Comparison of ENCODE assay signal across 8 cellular contexts in genomic region chr5:111072949-111073682, GRCh38. TPM values are rescaled to one million over a fixed set of nuclear protein-coding genes. Genes with fewer than 3 reads are reported as not detected.
A peak's percentile ranks its signal among the peaks of the same experiment; 100 is the strongest.
DNase-seq lines count a peak whose midpoint lies in the region; ATAC-seq, FAIRE-seq and TF ChIP-seq lines count a peak whose summit lies in the region.

No MANE protein-coding gene starts in this region.

- FAIRE-seq in D721Med (lab: Jason Lieb, UNC): no peak

- H3K27ac ChIP-seq in esophagus muscularis mucosa (replicated peaks in 1 of 4): peak overlapping the region; percentile 56 to 66 (median 62)
- H3K27ac ChIP-seq in stomach smooth muscle (ENCODE audit: low read length): peak overlapping the region; percentile 67

- no peak for TF ChIP-seq POLR2A in esophagus muscularis mucosa (IDR thresholded peaks at IDR 0.05; ENCODE audit: low read depth)

- H3K36me3 ChIP-seq in esophagus muscularis mucosa (no peaks in the 10 kb centered on the region), stomach smooth muscle (ENCODE audit: control insufficient read depth in 2 of 2, insufficient read depth in 2 of 2, low read length in 2 of 2) (peaks cover 0 to 2% of the 10 kb centered on the region in 2 donors)

- H3K9ac ChIP-seq in stomach smooth muscle (ENCODE audit: low read length in 2 of 2): peak overlapping the region; percentile 56 to 86

- ATAC-seq in GM18517 (IDR thresholded peaks at IDR 0.05; ENCODE audit: unreplicated experiment) (peak; percentile 73), HG02885 (IDR thresholded peaks at IDR 0.05; ENCODE audit: poor library complexity, unreplicated experiment) (peak; percentile 89)
- peak; percentile 79 to 95 for ATAC-seq in naive thymus-derived CD8-positive, alpha-beta T cell

- H3K27me3 ChIP-seq in esophagus muscularis mucosa (peaks cover 0 to 16% (median 3%) of the 10 kb centered on the region in 4 donors), stomach smooth muscle (ENCODE audit: control insufficient read depth in 1 of 2, insufficient read depth in 2 of 2, low read length in 2 of 2) (peaks cover 0 to 4% of the 10 kb centered on the region in 2 donors)

- no peaks in the 10 kb centered on the region for H3K9me3 Mint-ChIP-seq in naive thymus-derived CD8-positive, alpha-beta T cell

- peak overlapping the region in 9 of 10 donors; percentile 5 to 79 (median 36) for H3K27ac Mint-ChIP-seq in naive thymus-derived CD8-positive, alpha-beta T cell

- POLR2A ChIA-PET in naive thymus-derived CD8-positive, alpha-beta T cell (lab: Charles Lee): no interaction called here

- TF ChIP-seq CTCF in esophagus muscularis mucosa (IDR thresholded peaks at IDR 0.05): peak in 1 of 3 experiments; percentile 11
- TF ChIP-seq CTCF in D721Med (IDR thresholded peaks at IDR 0.05; ENCODE audit: insufficient read depth, missing control alignments): no peak

- H3K9me3 ChIP-seq in esophagus muscularis mucosa (no peaks in the 10 kb centered on the region), stomach smooth muscle (ENCODE audit: control insufficient read depth in 2 of 2, low read length in 2 of 2) (no peaks in the 10 kb centered on the region)

- H3K4me1 Mint-ChIP-seq in naive thymus-derived CD8-positive, alpha-beta T cell: peaks cover 6 to 38% (median 34%) of the 10 kb centered on the region in 4 donors

- peaks cover 0 to 1% (median 0%) of the 10 kb centered on the region in 3 donors for H3K36me3 Mint-ChIP-seq in naive thymus-derived CD8-positive, alpha-beta T cell

- peak; percentile 48 to 67 for DNase-seq in NCI-H524 (lab: John Stamatoyannopoulos, UW)
- peak; percentile 72 for DNase-seq in activated CD8-positive, alpha-beta memory T cell treated with anti-CD3 and anti-CD28 coated beads, Interleukin-2, amount 50 U/mL, for 4 hours
- DNase-seq in esophagus muscularis mucosa (ENCODE audit: extremely low spot score): peak; percentile 93
- DNase-seq in naive thymus-derived CD8-positive, alpha-beta T cell: peak; percentile 11 to 78 (median 42)
- no peak for DNase-seq in D721Med (ENCODE audit: insufficient read length, low spot score)

- intact Hi-C loops in esophagus muscularis mucosa (cut with DNase I): loop anchor here (5.0 kb wide), 1 partner anchor 316 kb away; no protein-coding TSS in a partner anchor

- 3% methylated on average over 44 of the region's 44 CpGs for WGBS in esophagus muscularis mucosa

- H3K4me3 ChIP-seq in esophagus muscularis mucosa (peak overlapping the region; percentile 58 to 68 (median 63)), stomach smooth muscle (ENCODE audit: low read length in 2 of 2) (peak overlapping the region; percentile 70 to 91)

- H3K4me3 Mint-ChIP-seq in naive thymus-derived CD8-positive, alpha-beta T cell: peak overlapping the region; percentile 88 to 96 (median 93)

- H3K4me1 ChIP-seq in esophagus muscularis mucosa: peaks cover 14 to 49% (median 41%) of the 10 kb centered on the region in 4 donors
- H3K4me1 ChIP-seq in stomach smooth muscle (ENCODE audit: control insufficient read depth, insufficient read depth, low read length): peaks cover 7% of the 10 kb centered on the region

- peaks cover 35 to 85% (median 64%) of the 10 kb centered on the region in 5 donors for H3K27me3 Mint-ChIP-seq in naive thymus-derived CD8-positive, alpha-beta T cell

- TF ChIP-seq EP300 in esophagus muscularis mucosa (IDR thresholded peaks at IDR 0.05): no peak

RNA-seq across cellular contexts. Expression of gene TSLP, which starts 1.6 kb away (rescaled TPM):
- 1 to 10 TPM in 3 of 4 donors, under 1 TPM in 1; 0.83 to 2.9 (median 1.6) TPM for total RNA-seq in esophagus muscularis mucosa
- total RNA-seq in naive thymus-derived CD8-positive, alpha-beta T cell: under 1 TPM; 0.23 to 0.41 TPM
- under 1 TPM; 0.14 to 0.20 (median 0.17) TPM for polyA plus RNA-seq in naive thymus-derived CD8-positive, alpha-beta T cell

RNA-seq across cellular contexts. Expression of gene WDR36, which starts 19.0 kb away (rescaled TPM):
- 10 to 100 TPM; 13.7 to 26.3 (median 19.9) TPM for total RNA-seq in esophagus muscularis mucosa
- total RNA-seq in naive thymus-derived CD8-positive, alpha-beta T cell: 10 to 100 TPM; 34.6 to 36.7 TPM
- 10 to 100 TPM; 18.0 to 25.2 (median 22.9) TPM for polyA plus RNA-seq in naive thymus-derived CD8-positive, alpha-beta T cell
